1 cellular context compared by ENCODE assay signal in the genomic region with DNA sequence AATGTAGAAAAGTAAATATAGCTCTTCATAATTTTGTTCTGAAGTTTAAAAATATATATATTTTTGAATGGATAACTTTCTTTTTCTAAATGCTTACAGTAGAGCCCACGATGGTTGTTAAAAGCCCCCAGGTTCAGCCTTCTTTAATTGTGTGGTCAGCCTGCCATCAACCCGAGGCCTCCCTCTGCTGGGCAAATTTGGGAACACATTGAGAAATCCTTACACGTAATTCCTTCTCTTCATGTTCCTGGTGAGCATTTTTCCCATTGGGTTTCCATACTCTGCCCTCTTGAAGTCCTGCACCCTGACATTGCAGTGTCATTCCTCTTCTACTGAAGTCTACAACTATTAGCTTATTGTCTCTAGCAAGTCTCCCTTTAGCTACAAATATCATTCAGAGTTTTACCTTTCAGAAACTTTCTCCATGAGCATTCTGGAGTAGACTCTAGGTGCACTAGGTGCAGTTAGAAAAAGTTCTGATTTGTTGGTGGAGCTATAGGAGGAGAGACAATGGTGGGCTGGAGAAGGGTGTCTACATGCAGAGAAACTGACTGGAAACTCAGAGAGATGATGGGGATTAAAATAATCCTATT.
TF ChIP-seq lines count a peak whose summit lies in the region.

No MANE protein-coding gene starts in this region.

TF ChIP-seq in K562, 482 proteins besides CTCF, POLR2A, EP300 and RAD21 (continued from another document):
- TF ChIP-seq CREM (IDR thresholded peaks at IDR 0.05; ENCODE audit: low read depth) (0 out of 2 replicates have a peak, but pooled peaks have one; percentile 12), ZNF79 (CRISPR knock-in tag; IDR thresholded peaks at IDR 0.05; ENCODE audit: low read depth) (no peak), SMC3 (conservative IDR thresholded peaks at IDR 0.05; ENCODE audit: insufficient read depth, low read depth, low read length) (peak; percentile 76), FOXJ2 (tag; IDR thresholded peaks at IDR 0.05) (no peak), RBFOX2 (IDR thresholded peaks at IDR 0.05; ENCODE audit: low read depth, low read length) (no peak), SNRNP70 (optimal IDR thresholded peaks at IDR 0.05; ENCODE audit: low read depth, low read length) (no peak), JUND (IDR thresholded peaks at IDR 0.05; ENCODE audit: borderline replicate concordance, low read depth, low read length) (peak; percentile 47; the same call in 1 of the 2 replicates), JUND (tag; IDR thresholded peaks at IDR 0.05; ENCODE audit: borderline replicate concordance, low read depth, low read length) (no peak; the same call in 2 of the 3 replicates), OTX1 (CRISPR knock-in tag; IDR thresholded peaks at IDR 0.05) (no peak), PREB (CRISPR knock-in tag; IDR thresholded peaks at IDR 0.05) (0 out of 2 replicates have a peak, but pooled peaks have one; percentile 37), MYC (IDR thresholded peaks at IDR 0.05; ENCODE audit: low read depth, low read length) (0 out of 2 replicates have a peak, but pooled peaks have one; percentile 28), MYC (CRISPR knock-in tag; IDR thresholded peaks at IDR 0.05; ENCODE audit: borderline replicate concordance, low read depth) (no peak), DEAF1 (CRISPR knock-in tag; IDR thresholded peaks at IDR 0.05) (peak; percentile 53), ARID3A (IDR thresholded peaks at IDR 0.05; ENCODE audit: borderline replicate concordance, low read depth, low read length) (peak; percentile 61; the same call in 1 of the 2 replicates), MED1 (CRISPR knock-in tag; IDR thresholded peaks at IDR 0.05; ENCODE audit: borderline replicate concordance) (no peak), CEBPB (tag; IDR thresholded peaks at IDR 0.05) (peak; percentile 57), CEBPG (CRISPR knock-in tag; IDR thresholded peaks at IDR 0.05) (no peak), CEBPG (tag; conservative IDR thresholded peaks at IDR 0.05 in 1 of 2, IDR thresholded peaks at IDR 0.05 in 1 of 2) (peak in 1 of 2 experiments; percentile 81; a peak in 2 of 4 replicates), PTTG1 (tag; IDR thresholded peaks at IDR 0.05; ENCODE audit: low read depth) (no peak), RCOR1 (IDR thresholded peaks at IDR 0.05; ENCODE audit: borderline replicate concordance in 1 of 2, low read depth in 2 of 2, low read length in 2 of 2) (0 out of 4 replicates have a peak, but pooled peaks of 1 of the 2 experiments have one; percentile 27), SMARCC2 (IDR thresholded peaks at IDR 0.05; ENCODE audit: low read depth) (no peak), ZZZ3 (IDR thresholded peaks at IDR 0.05) (no peak)
- TF ChIP-seq, protein P1, sequence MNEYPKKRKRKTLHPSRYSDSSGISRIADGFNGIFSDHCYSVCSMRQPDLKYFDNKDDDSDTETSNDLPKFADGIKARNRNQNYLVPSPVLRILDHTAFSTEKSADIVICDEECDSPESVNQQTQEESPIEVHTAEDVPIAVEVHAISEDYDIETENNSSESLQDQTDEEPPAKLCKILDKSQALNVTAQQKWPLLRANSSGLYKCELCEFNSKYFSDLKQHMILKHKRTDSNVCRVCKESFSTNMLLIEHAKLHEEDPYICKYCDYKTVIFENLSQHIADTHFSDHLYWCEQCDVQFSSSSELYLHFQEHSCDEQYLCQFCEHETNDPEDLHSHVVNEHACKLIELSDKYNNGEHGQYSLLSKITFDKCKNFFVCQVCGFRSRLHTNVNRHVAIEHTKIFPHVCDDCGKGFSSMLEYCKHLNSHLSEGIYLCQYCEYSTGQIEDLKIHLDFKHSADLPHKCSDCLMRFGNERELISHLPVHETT (CRISPR knock-in tag; conservative IDR thresholded peaks at IDR 0.05 in 1 of 2, IDR thresholded peaks at IDR 0.05 in 1 of 2): no peak
- TF ChIP-seq, protein P2, sequence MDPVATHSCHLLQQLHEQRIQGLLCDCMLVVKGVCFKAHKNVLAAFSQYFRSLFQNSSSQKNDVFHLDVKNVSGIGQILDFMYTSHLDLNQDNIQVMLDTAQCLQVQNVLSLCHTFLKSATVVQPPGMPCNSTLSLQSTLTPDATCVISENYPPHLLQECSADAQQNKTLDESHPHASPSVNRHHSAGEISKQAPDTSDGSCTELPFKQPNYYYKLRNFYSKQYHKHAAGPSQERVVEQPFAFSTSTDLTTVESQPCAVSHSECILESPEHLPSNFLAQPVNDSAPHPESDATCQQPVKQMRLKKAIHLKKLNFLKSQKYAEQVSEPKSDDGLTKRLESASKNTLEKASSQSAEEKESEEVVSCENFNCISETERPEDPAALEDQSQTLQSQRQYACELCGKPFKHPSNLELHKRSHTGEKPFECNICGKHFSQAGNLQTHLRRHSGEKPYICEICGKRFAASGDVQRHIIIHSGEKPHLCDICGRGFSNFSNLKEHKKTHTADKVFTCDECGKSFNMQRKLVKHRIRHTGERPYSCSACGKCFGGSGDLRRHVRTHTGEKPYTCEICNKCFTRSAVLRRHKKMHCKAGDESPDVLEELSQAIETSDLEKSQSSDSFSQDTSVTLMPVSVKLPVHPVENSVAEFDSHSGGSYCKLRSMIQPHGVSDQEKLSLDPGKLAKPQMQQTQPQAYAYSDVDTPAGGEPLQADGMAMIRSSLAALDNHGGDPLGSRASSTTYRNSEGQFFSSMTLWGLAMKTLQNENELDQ (CRISPR knock-in tag; IDR thresholded peaks at IDR 0.05; ENCODE audit: borderline replicate concordance): no peak
